ENCODE assay signal across 12 cellular contexts in the genomic region with DNA sequence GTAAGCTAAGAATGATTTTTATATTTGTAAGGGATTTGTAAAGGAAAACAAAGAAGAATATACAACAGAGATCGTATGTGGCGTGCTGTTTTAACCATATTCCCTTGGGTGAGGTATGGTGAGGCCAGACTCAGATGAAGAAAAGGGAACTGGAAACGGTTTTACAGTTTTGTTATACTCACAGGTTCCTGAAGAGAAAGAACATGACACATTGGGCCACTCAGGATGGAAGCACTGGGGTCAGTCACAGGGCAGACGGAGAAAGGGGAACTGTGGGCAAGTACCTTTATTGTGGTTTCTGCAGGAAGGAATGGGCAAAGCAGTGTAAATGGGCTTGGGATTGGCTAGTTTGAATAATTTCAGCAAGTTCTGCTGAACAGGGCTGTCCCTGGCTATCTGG.
DNase-seq lines count a peak whose midpoint lies in the region; ATAC-seq and TF ChIP-seq lines count a peak whose summit lies in the region.
"Had no signal": no experiment of that assay in that cellular context is flagged by ENCODE, and none has a peak within 500 bp of the region (broad histone marks: within the 10 kb centered on the region; RNA-seq: fewer than 3 reads in every experiment).

No MANE protein-coding gene starts in this region.

- intact Hi-C loops in CD4-positive, alpha-beta T cell (cut with DNase I, micrococcal nuclease), result no loop called here
- intact Hi-C loops in mammary epithelial cell (cut with micrococcal nuclease), result no loop called here

- no peak for TF ChIP-seq EP300 in tibial nerve (IDR thresholded peaks at IDR 0.05)

- no peaks in the 10 kb centered on the region for H3K79me2 ChIP-seq in mammary epithelial cell (ENCODE audit: insufficient read depth, low read length)

- DNase-seq in GM12864 (ENCODE audit: low read depth), result peak; percentile 19
- DNase-seq in SK-N-MC (ENCODE audit: low read depth, low spot score), result no peak
- no peak for DNase-seq in tibial nerve (ENCODE audit: low spot score in 2 of 2)
- DNase-seq in CD4-positive, alpha-beta T cell, result no peak
- no peak for DNase-seq in GM10266 (ENCODE audit: extremely low spot score)
- no peak for DNase-seq in mammary epithelial cell
- DNase-seq: BE2C; stimulated activated CD4-positive, alpha-beta T cell treated with anti-CD3 and anti-CD28 coated beads, Interleukin-15, amount 100 ng/mL, for 24 hours had no signal

- H3K36me3 ChIP-seq in SK-N-MC (ENCODE audit: insufficient read depth, low read length) (no peaks in the 10 kb centered on the region), tibial nerve (no peaks in the 10 kb centered on the region), mammary epithelial cell (ENCODE audit: insufficient read depth, low read length) (no peaks in the 10 kb centered on the region)
- H3K36me3 ChIP-seq: BE2C had no signal

- TF ChIP-seq POLR2A in tibial nerve (IDR thresholded peaks at IDR 0.05), result no peak

- H3K4me3 ChIP-seq in GM12864 (ENCODE audit: low read depth, low read length), result no peak overlapping the region
- peak overlapping the region; percentile 21 for H3K4me3 ChIP-seq in SK-N-MC
- H3K4me3 ChIP-seq in tibial nerve, result no peak overlapping the region
- H3K4me3 ChIP-seq in mammary epithelial cell (replicated peaks in 1 of 3; ENCODE audit: insufficient read depth in 1 of 3, low read depth in 2 of 3, low read length in 3 of 3), result no peak overlapping the region

- no peaks in the 10 kb centered on the region for H4K20me1 ChIP-seq in mammary epithelial cell (ENCODE audit: insufficient read depth, low read length)

- H3K9ac ChIP-seq in SK-N-MC (ENCODE audit: insufficient read length), result no peak overlapping the region
- H3K9ac ChIP-seq in mammary epithelial cell (ENCODE audit: insufficient read depth, low read length), result no peak overlapping the region

- peaks cover 21% of the 10 kb centered on the region for H3K27me3 Mint-ChIP-seq in CD4-positive, alpha-beta T cell

- H3K27ac ChIP-seq in SK-N-MC (peak overlapping the region; percentile 39; the same call in 1 of the 2 replicates), tibial nerve (no peak overlapping the region), mammary epithelial cell (ENCODE audit: insufficient read depth, low read depth, low read length) (no peak overlapping the region)
- no peak overlapping the region for H3K27ac ChIP-seq in CD4-positive, alpha-beta T cell (ENCODE audit: low read depth, low read length)
- H3K27ac ChIP-seq: epithelial cell of prostate had no signal

- no peaks in the 10 kb centered on the region for H3K4me1 ChIP-seq in tibial nerve
- H3K4me1 ChIP-seq in mammary epithelial cell (ENCODE audit: insufficient read depth, low read length), result peaks cover 9% of the 10 kb centered on the region
- H3K4me1 ChIP-seq: BE2C had no signal

- no peak overlapping the region for H3K27ac Mint-ChIP-seq in CD4-positive, alpha-beta T cell
- H3K27ac Mint-ChIP-seq: activated naive CD4-positive, alpha-beta T cell treated with anti-CD3 and anti-CD28 coated beads, Interleukin-2, amount 50 U/mL, for 72 hours had no signal

- WGBS in tibial nerve, 2 donors, result 49% methylated on average over 4 of the region's 4 CpGs
- WGBS in mammary epithelial cell (ENCODE audit: low coverage, missing lambda C conversion rate), result 75% methylated on average over 4 of the region's 4 CpGs

- no peaks in the 10 kb centered on the region for H3K4me1 Mint-ChIP-seq in CD4-positive, alpha-beta T cell (ENCODE audit: low read depth)

- POLR2A ChIA-PET in CD4-positive, alpha-beta T cell (lab: Charles Lee), result no interaction called here

- TF ChIP-seq CTCF in GM12864 (IDR thresholded peaks at IDR 0.05; ENCODE audit: low read depth, low read length, missing control alignments) (no peak), tibial nerve (IDR thresholded peaks at IDR 0.05) (no peak), GM10266 (IDR thresholded peaks at IDR 0.05; ENCODE audit: control insufficient read depth, insufficient read depth, low read depth, missing control alignments) (no peak), mammary epithelial cell (conservative IDR thresholded peaks at IDR 0.05 in 1 of 2, IDR thresholded peaks at IDR 0.05 in 1 of 2; ENCODE audit: extremely low read depth in 1 of 2, insufficient read depth in 1 of 2, low read depth in 1 of 2, low read length in 2 of 2) (no peak)
- no peak for TF ChIP-seq CTCF in CD4-positive, alpha-beta T cell (IDR thresholded peaks at IDR 0.05)

- H3K4me3 Mint-ChIP-seq in CD4-positive, alpha-beta T cell, result no peak overlapping the region

- CTCF ChIA-PET in CD4-positive, alpha-beta T cell (lab: Charles Lee), result no interaction called here
- CTCF ChIA-PET in mammary epithelial cell (lab: Charles Lee; ENCODE audit: low non-redundant PET), result no interaction called here

- in situ Hi-C loops in mammary epithelial cell (cut with MboI; ENCODE audit: low sequenced_read_pairs in 2 of 2), result no loop called here

- no peak overlapping the region for H2AFZ ChIP-seq in mammary epithelial cell (ENCODE audit: low read depth, low read length)

- no peaks in the 10 kb centered on the region for H3K36me3 Mint-ChIP-seq in CD4-positive, alpha-beta T cell (ENCODE audit: low read depth)
- H3K36me3 Mint-ChIP-seq: activated naive CD4-positive, alpha-beta T cell treated with anti-CD3 and anti-CD28 coated beads, Interleukin-2, amount 50 U/mL, for 72 hours had no signal

- no peaks in the 10 kb centered on the region for H3K27me3 ChIP-seq in tibial nerve
- peaks cover 4% of the 10 kb centered on the region for H3K27me3 ChIP-seq in CD4-positive, alpha-beta T cell (ENCODE audit: control insufficient read depth, insufficient read depth, low read length)
- no peaks in the 10 kb centered on the region for H3K27me3 ChIP-seq in mammary epithelial cell (ENCODE audit: insufficient read depth, low read length)
- H3K27me3 ChIP-seq: BE2C had no signal

- ATAC-seq in GM21381 (IDR thresholded peaks at IDR 0.05; ENCODE audit: unreplicated experiment) (peak; percentile 93), HG03139 (IDR thresholded peaks at IDR 0.05; ENCODE audit: unreplicated experiment) (peak; percentile 96)
- ATAC-seq in CD4-positive, alpha-beta T cell (ENCODE audit: poor library complexity), result no peak
- ATAC-seq: activated naive CD4-positive, alpha-beta T cell treated with anti-CD3 and anti-CD28 coated beads, Interleukin-2, amount 50 U/mL, for 72 hours had no signal

- no TSS peak for BruUV-seq in mammary epithelial cell (replicated peaks; lab: Mats Ljungman, UMichigan)

- H3K9me3 ChIP-seq in SK-N-MC (ENCODE audit: low read depth, low read length), result no peaks in the 10 kb centered on the region
- peaks cover 0 to 10% (median 0%) of the 10 kb centered on the region in 4 donors for H3K9me3 ChIP-seq in tibial nerve
- no peaks in the 10 kb centered on the region for H3K9me3 ChIP-seq in CD4-positive, alpha-beta T cell (ENCODE audit: control insufficient read depth, low read length)
- H3K9me3 ChIP-seq in mammary epithelial cell (replicated peaks; ENCODE audit: insufficient read depth, low read length), result no peaks in the 10 kb centered on the region
- H3K9me3 ChIP-seq: BE2C had no signal

- H3K9me3 Mint-ChIP-seq in CD4-positive, alpha-beta T cell, result no peaks in the 10 kb centered on the region
- H3K9me3 Mint-ChIP-seq: activated naive CD4-positive, alpha-beta T cell treated with anti-CD3 and anti-CD28 coated beads, Interleukin-2, amount 50 U/mL, for 72 hours had no signal

- no peak overlapping the region for H3K4me2 ChIP-seq in mammary epithelial cell (ENCODE audit: insufficient read depth, low read depth, low read length)

- dilution Hi-C loops in mammary epithelial cell (cut with HindIII; ENCODE audit: low sequenced_read_pairs), result no loop called here
